Comparison of ENCODE assay signal across 1 cellular context in genomic region chr20:10359621-10360040, GRCh38.
TF ChIP-seq lines count a peak whose summit lies in the region.

No MANE protein-coding gene starts in this region.

TF ChIP-seq in GM12878, 131 proteins besides CTCF, POLR2A, EP300 and RAD21 (continued from another document):
- TF ChIP-seq CBX3 (IDR thresholded peaks at IDR 0.05; ENCODE audit: borderline replicate concordance, low read depth) (no peak), EZH2 (IDR thresholded peaks at IDR 0.05; ENCODE audit: borderline replicate concordance, control insufficient read depth, low read depth, low read length) (no peak), IRF5 (IDR thresholded peaks at IDR 0.05; ENCODE audit: borderline replicate concordance) (no peak), HDAC6 (IDR thresholded peaks at IDR 0.05; ENCODE audit: unreplicated experiment) (no peak), BCL11A (IDR thresholded peaks at IDR 0.05; ENCODE audit: low read depth, low read length) (peak; percentile 52; the same call in 1 of the 2 replicates), SIX5 (IDR thresholded peaks at IDR 0.05; ENCODE audit: low read depth, low read length, severe bottlenecking) (no peak), NFIC (IDR thresholded peaks at IDR 0.05; ENCODE audit: low read depth, low read length) (no peak), NR2C2 (IDR thresholded peaks at IDR 0.05; ENCODE audit: borderline replicate concordance, control insufficient read depth, insufficient read length, low read depth) (no peak), TAF1 (IDR thresholded peaks at IDR 0.05; ENCODE audit: borderline replicate concordance, low read depth, low read length) (no peak), NBN (IDR thresholded peaks at IDR 0.05) (0 out of 2 replicates have a peak, but pooled peaks have one; percentile 58), GABPA (IDR thresholded peaks at IDR 0.05; ENCODE audit: low read depth) (no peak), RAD51 (IDR thresholded peaks at IDR 0.05) (peak; percentile 18; the same call in 1 of the 2 replicates), ZNF384 (IDR thresholded peaks at IDR 0.05; ENCODE audit: borderline replicate concordance, low read depth, low read length) (no peak; the same call in 1 of the 2 replicates), CREB1 (IDR thresholded peaks at IDR 0.05; ENCODE audit: low read depth) (no peak), RELA (IDR thresholded peaks at IDR 0.05; ENCODE audit: borderline replicate concordance, partially characterized antibody) (no peak), SREBF2 (IDR thresholded peaks at IDR 0.05; ENCODE audit: low read length) (no peak), ZBTB11 (CRISPR knock-in tag; IDR thresholded peaks at IDR 0.05) (no peak), NFYA (IDR thresholded peaks at IDR 0.05; ENCODE audit: borderline replicate concordance, low read depth, low read length) (no peak), SUPT20H (IDR thresholded peaks at IDR 0.05; ENCODE audit: borderline replicate concordance, control insufficient read depth, low read depth, low read length) (no peak), SUZ12 (IDR thresholded peaks at IDR 0.05; ENCODE audit: unreplicated experiment) (no peak), EED (IDR thresholded peaks at IDR 0.05; ENCODE audit: low read depth) (no peak), SRF (IDR thresholded peaks at IDR 0.05; ENCODE audit: low read depth in 2 of 2, low read length in 2 of 2) (no peak), USF2 (IDR thresholded peaks at IDR 0.05; ENCODE audit: borderline replicate concordance, low read depth, low read length) (no peak), SREBF1 (IDR thresholded peaks at IDR 0.05; ENCODE audit: low read length) (no peak), CHD1 (IDR thresholded peaks at IDR 0.05; ENCODE audit: low read depth, low read length) (no peak), YBX1 (IDR thresholded peaks at IDR 0.05) (no peak), RBBP5 (conservative IDR thresholded peaks at IDR 0.05) (no peak), TCF3 (IDR thresholded peaks at IDR 0.05; ENCODE audit: borderline replicate concordance, insufficient read depth, low read depth, low read length) (no peak), ELK1 (IDR thresholded peaks at IDR 0.05; ENCODE audit: low read depth, low read length) (no peak), POLR2AphosphoS5 (IDR thresholded peaks at IDR 0.05; ENCODE audit: low read length) (no peak), CEBPZ (IDR thresholded peaks at IDR 0.05; ENCODE audit: low read depth, low read length) (no peak), LARP7 (IDR thresholded peaks at IDR 0.05) (no peak), FOXK2 (IDR thresholded peaks at IDR 0.05) (peak; percentile 82)
- TF ChIP-seq, protein P1, sequence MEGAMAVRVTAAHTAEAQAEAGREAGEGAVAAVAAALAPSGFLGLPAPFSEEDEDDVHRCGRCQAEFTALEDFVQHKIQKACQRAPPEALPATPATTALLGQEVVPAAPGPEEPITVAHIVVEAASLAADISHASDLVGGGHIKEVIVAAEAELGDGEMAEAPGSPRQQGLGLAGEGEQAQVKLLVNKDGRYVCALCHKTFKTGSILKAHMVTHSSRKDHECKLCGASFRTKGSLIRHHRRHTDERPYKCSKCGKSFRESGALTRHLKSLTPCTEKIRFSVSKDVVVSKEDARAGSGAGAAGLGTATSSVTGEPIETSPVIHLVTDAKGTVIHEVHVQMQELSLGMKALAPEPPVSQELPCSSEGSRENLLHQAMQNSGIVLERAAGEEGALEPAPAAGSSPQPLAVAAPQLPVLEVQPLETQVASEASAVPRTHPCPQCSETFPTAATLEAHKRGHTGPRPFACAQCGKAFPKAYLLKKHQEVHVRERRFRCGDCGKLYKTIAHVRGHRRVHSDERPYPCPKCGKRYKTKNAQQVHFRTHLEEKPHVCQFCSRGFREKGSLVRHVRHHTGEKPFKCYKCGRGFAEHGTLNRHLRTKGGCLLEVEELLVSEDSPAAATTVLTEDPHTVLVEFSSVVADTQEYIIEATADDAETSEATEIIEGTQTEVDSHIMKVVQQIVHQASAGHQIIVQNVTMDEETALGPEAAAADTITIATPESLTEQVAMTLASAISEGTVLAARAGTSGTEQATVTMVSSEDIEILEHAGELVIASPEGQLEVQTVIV (IDR thresholded peaks at IDR 0.05; ENCODE audit: borderline replicate concordance, partially characterized antibody), result no peak
- TF ChIP-seq, protein P2, sequence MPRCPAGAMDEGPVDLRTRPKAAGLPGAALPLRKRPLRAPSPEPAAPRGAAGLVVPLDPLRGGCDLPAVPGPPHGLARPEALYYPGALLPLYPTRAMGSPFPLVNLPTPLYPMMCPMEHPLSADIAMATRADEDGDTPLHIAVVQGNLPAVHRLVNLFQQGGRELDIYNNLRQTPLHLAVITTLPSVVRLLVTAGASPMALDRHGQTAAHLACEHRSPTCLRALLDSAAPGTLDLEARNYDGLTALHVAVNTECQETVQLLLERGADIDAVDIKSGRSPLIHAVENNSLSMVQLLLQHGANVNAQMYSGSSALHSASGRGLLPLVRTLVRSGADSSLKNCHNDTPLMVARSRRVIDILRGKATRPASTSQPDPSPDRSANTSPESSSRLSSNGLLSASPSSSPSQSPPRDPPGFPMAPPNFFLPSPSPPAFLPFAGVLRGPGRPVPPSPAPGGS (IDR thresholded peaks at IDR 0.05; ENCODE audit: borderline replicate concordance, insufficient read depth, low read depth, low read length, poor library complexity, severe bottlenecking), result no peak
- TF ChIP-seq, protein P3, sequence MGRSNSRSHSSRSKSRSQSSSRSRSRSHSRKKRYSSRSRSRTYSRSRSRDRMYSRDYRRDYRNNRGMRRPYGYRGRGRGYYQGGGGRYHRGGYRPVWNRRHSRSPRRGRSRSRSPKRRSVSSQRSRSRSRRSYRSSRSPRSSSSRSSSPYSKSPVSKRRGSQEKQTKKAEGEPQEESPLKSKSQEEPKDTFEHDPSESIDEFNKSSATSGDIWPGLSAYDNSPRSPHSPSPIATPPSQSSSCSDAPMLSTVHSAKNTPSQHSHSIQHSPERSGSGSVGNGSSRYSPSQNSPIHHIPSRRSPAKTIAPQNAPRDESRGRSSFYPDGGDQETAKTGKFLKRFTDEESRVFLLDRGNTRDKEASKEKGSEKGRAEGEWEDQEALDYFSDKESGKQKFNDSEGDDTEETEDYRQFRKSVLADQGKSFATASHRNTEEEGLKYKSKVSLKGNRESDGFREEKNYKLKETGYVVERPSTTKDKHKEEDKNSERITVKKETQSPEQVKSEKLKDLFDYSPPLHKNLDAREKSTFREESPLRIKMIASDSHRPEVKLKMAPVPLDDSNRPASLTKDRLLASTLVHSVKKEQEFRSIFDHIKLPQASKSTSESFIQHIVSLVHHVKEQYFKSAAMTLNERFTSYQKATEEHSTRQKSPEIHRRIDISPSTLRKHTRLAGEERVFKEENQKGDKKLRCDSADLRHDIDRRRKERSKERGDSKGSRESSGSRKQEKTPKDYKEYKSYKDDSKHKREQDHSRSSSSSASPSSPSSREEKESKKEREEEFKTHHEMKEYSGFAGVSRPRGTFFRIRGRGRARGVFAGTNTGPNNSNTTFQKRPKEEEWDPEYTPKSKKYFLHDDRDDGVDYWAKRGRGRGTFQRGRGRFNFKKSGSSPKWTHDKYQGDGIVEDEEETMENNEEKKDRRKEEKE (IDR thresholded peaks at IDR 0.05), result no peak
- TF ChIP-seq, protein P4, sequence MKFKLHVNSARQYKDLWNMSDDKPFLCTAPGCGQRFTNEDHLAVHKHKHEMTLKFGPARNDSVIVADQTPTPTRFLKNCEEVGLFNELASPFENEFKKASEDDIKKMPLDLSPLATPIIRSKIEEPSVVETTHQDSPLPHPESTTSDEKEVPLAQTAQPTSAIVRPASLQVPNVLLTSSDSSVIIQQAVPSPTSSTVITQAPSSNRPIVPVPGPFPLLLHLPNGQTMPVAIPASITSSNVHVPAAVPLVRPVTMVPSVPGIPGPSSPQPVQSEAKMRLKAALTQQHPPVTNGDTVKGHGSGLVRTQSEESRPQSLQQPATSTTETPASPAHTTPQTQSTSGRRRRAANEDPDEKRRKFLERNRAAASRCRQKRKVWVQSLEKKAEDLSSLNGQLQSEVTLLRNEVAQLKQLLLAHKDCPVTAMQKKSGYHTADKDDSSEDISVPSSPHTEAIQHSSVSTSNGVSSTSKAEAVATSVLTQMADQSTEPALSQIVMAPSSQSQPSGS (IDR thresholded peaks at IDR 0.05; ENCODE audit: low read length), result no peak
- TF ChIP-seq, protein P5, sequence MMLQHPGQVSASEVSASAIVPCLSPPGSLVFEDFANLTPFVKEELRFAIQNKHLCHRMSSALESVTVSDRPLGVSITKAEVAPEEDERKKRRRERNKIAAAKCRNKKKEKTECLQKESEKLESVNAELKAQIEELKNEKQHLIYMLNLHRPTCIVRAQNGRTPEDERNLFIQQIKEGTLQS (IDR thresholded peaks at IDR 0.05; ENCODE audit: borderline replicate concordance, extremely low read depth, low read depth, low read length), result no peak
